19 cellular contexts compared by ENCODE assay signal in genomic region chr22:27063381-27063780, GRCh38.
"Had no signal": no experiment of that assay in that cellular context is flagged by ENCODE, and none has a peak within 500 bp of the region (broad histone marks: within the 10 kb centered on the region; RNA-seq: fewer than 3 reads in every experiment).

No MANE protein-coding gene starts in this region.

- ATAC-seq: heart right ventricle; left colon; lower lobe of right lung; naive thymus-derived CD4-positive, alpha-beta T cell; right lobe of liver; stimulated activated naive B cell treated with anti-CD40 and anti-IgM and Interleukin-4, amounts not matched to agents 10 μg/mL and 1 μg/mL and 100 μg/mL, for 72 hours; WTC11 had no signal

- H3K27me3 ChIP-seq: right lobe of liver had no signal

- H3K9me3 Mint-ChIP-seq: activated naive CD8-positive, alpha-beta T cell treated with anti-CD3 and anti-CD28 coated beads for 36 hours; WTC11 had no signal

- H3K27ac Mint-ChIP-seq: activated naive CD8-positive, alpha-beta T cell treated with anti-CD3 and anti-CD28 coated beads for 36 hours; naive thymus-derived CD4-positive, alpha-beta T cell; stimulated activated naive B cell treated with anti-CD40 and anti-IgM and Interleukin-4, amounts not matched to agents 10 μg/mL and 1 μg/mL and 100 μg/mL, for 72 hours; WTC11 had no signal

- DNase-seq: activated CD4-positive, alpha-beta T cell treated with anti-CD3 and anti-CD28 coated beads, Interleukin-2, amount 50 U/mL, for 4 hours; activated naive CD4-positive, alpha-beta T cell treated with Interleukin-2 at 50 U/mL for 16 hours; activated naive CD8-positive, alpha-beta T cell treated with anti-CD3 and anti-CD28 coated beads for 36 hours; activated T-cell treated with anti-CD3 and anti-CD28 coated beads, Interleukin-2, amount 50 U/mL, for 48 hours; heart right ventricle; left colon; lower lobe of right lung; mesendoderm; naive thymus-derived CD4-positive, alpha-beta T cell; right lobe of liver; stimulated activated CD4-positive, alpha-beta T cell treated with anti-CD3 and anti-CD28 coated beads, Interleukin-15, amount 100 ng/mL, for 24 hours; stimulated activated naive B cell treated with anti-CD40 and anti-IgM and Interleukin-4, amounts not matched to agents 10 μg/mL and 1 μg/mL and 100 μg/mL, for 72 hours; T1000; transverse colon had no signal

- H3K4me3 Mint-ChIP-seq: activated naive CD8-positive, alpha-beta T cell treated with anti-CD3 and anti-CD28 coated beads for 36 hours; naive thymus-derived CD4-positive, alpha-beta T cell; stimulated activated naive B cell treated with anti-CD40 and anti-IgM and Interleukin-4, amounts not matched to agents 10 μg/mL and 1 μg/mL and 100 μg/mL, for 72 hours; WTC11 had no signal

- H3K4me1 ChIP-seq: heart right ventricle, lower lobe of right lung, parathyroid adenoma, right lobe of liver, transverse colon had no signal

- H3K4me3 ChIP-seq: coronary artery, heart right ventricle, lower lobe of right lung, right lobe of liver, skin epidermis, transverse colon had no signal

- H3K4me1 Mint-ChIP-seq: activated naive CD8-positive, alpha-beta T cell treated with anti-CD3 and anti-CD28 coated beads for 36 hours; stimulated activated naive B cell treated with anti-CD40 and anti-IgM and Interleukin-4, amounts not matched to agents 10 μg/mL and 1 μg/mL and 100 μg/mL, for 72 hours had no signal

- H3K9me3 ChIP-seq: heart right ventricle, lower lobe of right lung, right lobe of liver, transverse colon had no signal

- H3K36me3 ChIP-seq: heart right ventricle, lower lobe of right lung, right lobe of liver, transverse colon had no signal

- H3K36me3 Mint-ChIP-seq: activated naive CD8-positive, alpha-beta T cell treated with anti-CD3 and anti-CD28 coated beads for 36 hours; naive thymus-derived CD4-positive, alpha-beta T cell; stimulated activated naive B cell treated with anti-CD40 and anti-IgM and Interleukin-4, amounts not matched to agents 10 μg/mL and 1 μg/mL and 100 μg/mL, for 72 hours; WTC11 had no signal

- H3K27ac ChIP-seq: coronary artery, epithelial cell of prostate, heart right ventricle, lower lobe of right lung, parathyroid adenoma, right lobe of liver, skin epidermis, transverse colon had no signal
